ENCODE assay signal across 12 cellular contexts in genomic region chr5:32767948-32768427, GRCh38. TPM values are rescaled to one million over a fixed set of nuclear protein-coding genes. Genes with fewer than 3 reads are reported as not detected.
DNase-seq lines count a peak whose midpoint lies in the region; ATAC-seq and TF ChIP-seq lines count a peak whose summit lies in the region.
"Had no signal": no experiment of that assay in that cellular context is flagged by ENCODE, and none has a peak within 500 bp of the region (broad histone marks: within the 10 kb centered on the region; RNA-seq: fewer than 3 reads in every experiment).

No MANE protein-coding gene starts in this region.

- H3K4me1 ChIP-seq in RWPE2 (ENCODE audit: insufficient read depth, poor library complexity, severe bottlenecking) (peaks cover 13% of the 10 kb centered on the region), Peyer's patch (no peaks in the 10 kb centered on the region)
- H3K4me1 ChIP-seq: gastrocnemius medialis had no signal

- no peak overlapping the region for H3K27ac Mint-ChIP-seq in stimulated activated memory B cell treated with anti-CD40 and anti-IgM and Interleukin-4, amounts not matched to agents 10 μg/mL and 1 μg/mL and 100 μg/mL, for 72 hours
- H3K27ac Mint-ChIP-seq: activated CD4-positive, alpha-beta T cell treated with anti-CD3 and anti-CD28 coated beads for 36 hours; activated naive CD8-positive, alpha-beta T cell had no signal

- ATAC-seq in RWPE2 (ENCODE audit: low read depth), result peak; percentile 94
- no peak for ATAC-seq in stimulated activated memory B cell treated with anti-CD40 and anti-IgM and Interleukin-4, amounts not matched to agents 10 μg/mL and 1 μg/mL and 100 μg/mL, for 72 hours
- ATAC-seq: activated CD4-positive, alpha-beta T cell treated with anti-CD3 and anti-CD28 coated beads for 36 hours had no signal

- no peak for TF ChIP-seq CTCF in RWPE2 (IDR thresholded peaks at IDR 0.05; ENCODE audit: poor library complexity, severe bottlenecking)
- TF ChIP-seq CTCF in fibroblast of mammary gland (conservative IDR thresholded peaks at IDR 0.05; ENCODE audit: control insufficient read depth, insufficient read depth, low read depth, low read length), result no peak
- no peak for TF ChIP-seq CTCF in Peyer's patch (IDR thresholded peaks at IDR 0.05)

- H3K4me3 Mint-ChIP-seq in stimulated activated memory B cell treated with anti-CD40 and anti-IgM and Interleukin-4, amounts not matched to agents 10 μg/mL and 1 μg/mL and 100 μg/mL, for 72 hours, result no peak overlapping the region
- H3K4me3 Mint-ChIP-seq: activated CD4-positive, alpha-beta T cell treated with anti-CD3 and anti-CD28 coated beads for 36 hours; activated naive CD8-positive, alpha-beta T cell had no signal

- H3K4me3 ChIP-seq in RWPE2 (ENCODE audit: severe bottlenecking), result no peak overlapping the region
- H3K4me3 ChIP-seq in fibroblast of mammary gland (ENCODE audit: control insufficient read depth, low read depth, low read length), result no peak overlapping the region
- H3K4me3 ChIP-seq in skeletal muscle cell (ENCODE audit: low read depth, low read length), result no peak overlapping the region
- no peak overlapping the region for H3K4me3 ChIP-seq in Peyer's patch
- H3K4me3 ChIP-seq: gastrocnemius medialis had no signal

- no peak for TF ChIP-seq POLR2A in Peyer's patch (IDR thresholded peaks at IDR 0.05)

- DNase-seq in H4 (ENCODE audit: low spot score) (peak; percentile 92), RWPE2 (ENCODE audit: low spot score) (peak; percentile 91), fibroblast of mammary gland (ENCODE audit: low read depth) (peak; percentile 99), skeletal muscle cell (ENCODE audit: low read depth) (peak; percentile 98), nucleus accumbens (lab: John Stamatoyannopoulos, UW) (no peak), Peyer's patch (no peak)
- DNase-seq in activated CD8-positive, alpha-beta memory T cell treated with anti-CD3 and anti-CD28 coated beads for 24 hours, result no peak
- DNase-seq: activated CD4-positive, alpha-beta T cell treated with anti-CD3 and anti-CD28 coated beads for 36 hours; stimulated activated CD4-positive, alpha-beta T cell treated with anti-CD3 and anti-CD28 coated beads, Interleukin-2, amount 100 ng/mL, for 24 hours had no signal

- H3K9me3 Mint-ChIP-seq in stimulated activated memory B cell treated with anti-CD40 and anti-IgM and Interleukin-4, amounts not matched to agents 10 μg/mL and 1 μg/mL and 100 μg/mL, for 72 hours, result peaks cover 4% of the 10 kb centered on the region

- no peaks in the 10 kb centered on the region for H3K27me3 ChIP-seq in RWPE2 (ENCODE audit: insufficient read depth, poor library complexity, severe bottlenecking)
- no peaks in the 10 kb centered on the region for H3K27me3 ChIP-seq in Peyer's patch
- H3K27me3 ChIP-seq: gastrocnemius medialis had no signal

- H3K36me3 ChIP-seq in RWPE2 (ENCODE audit: low read depth), result no peaks in the 10 kb centered on the region
- no peaks in the 10 kb centered on the region for H3K36me3 ChIP-seq in Peyer's patch
- H3K36me3 ChIP-seq: gastrocnemius medialis had no signal

- no peaks in the 10 kb centered on the region for H3K4me1 Mint-ChIP-seq in stimulated activated memory B cell treated with anti-CD40 and anti-IgM and Interleukin-4, amounts not matched to agents 10 μg/mL and 1 μg/mL and 100 μg/mL, for 72 hours
- H3K4me1 Mint-ChIP-seq: activated CD4-positive, alpha-beta T cell treated with anti-CD3 and anti-CD28 coated beads for 36 hours had no signal

- H3K36me3 Mint-ChIP-seq in stimulated activated memory B cell treated with anti-CD40 and anti-IgM and Interleukin-4, amounts not matched to agents 10 μg/mL and 1 μg/mL and 100 μg/mL, for 72 hours, result no peaks in the 10 kb centered on the region

- H3K27ac ChIP-seq in RWPE2 (ENCODE audit: poor library complexity, severe bottlenecking), result peak overlapping the region; percentile 68
- H3K27ac ChIP-seq in Peyer's patch, result no peak overlapping the region
- H3K27ac ChIP-seq: gastrocnemius medialis had no signal

- H3K27me3 Mint-ChIP-seq in stimulated activated memory B cell treated with anti-CD40 and anti-IgM and Interleukin-4, amounts not matched to agents 10 μg/mL and 1 μg/mL and 100 μg/mL, for 72 hours, result peaks cover 20% of the 10 kb centered on the region

- H3K9me3 ChIP-seq in RWPE2 (ENCODE audit: severe bottlenecking), result no peaks in the 10 kb centered on the region
- no peaks in the 10 kb centered on the region for H3K9me3 ChIP-seq in Peyer's patch
- H3K9me3 ChIP-seq: gastrocnemius medialis had no signal

RNA-seq across cellular contexts. Expression of gene NPR3, which starts 56.9 kb away (rescaled TPM):
- 0.10 and 0.27 TPM in 2 replicates for total RNA-seq in H4 (2014; rRNA removed; shearing (Covaris generic))
- total RNA-seq in Peyer's patch, result 1 to 10 TPM in 2 of 4 donors, under 1 TPM in 1, not detected in 1; 0.47 to 1.7 (median 1.2) TPM

Comparison
In these comparisons a context has a peak if more than half of its experiments do, and no peak if none do; other contexts are left out.
1. DNase-seq: peak in H4 (single experiment), RWPE2 (single experiment), fibroblast of mammary gland (single experiment) and skeletal muscle cell (single experiment); none in nucleus accumbens (0 of 56), activated CD8-positive, alpha-beta memory T cell treated with anti-CD3 and anti-CD28 coated beads for 24 hours (single experiment) and Peyer's patch (0 of 3).